7 cellular contexts compared by ENCODE assay signal in genomic region chr2:63991173-63991999, GRCh38. TPM values are rescaled to one million over a fixed set of nuclear protein-coding genes. Genes with fewer than 3 reads are reported as not detected.
DNase-seq lines count a peak whose midpoint lies in the region; ATAC-seq and TF ChIP-seq lines count a peak whose summit lies in the region.
"Not testable (repeated sequence)": the region's sequence is repeated elsewhere in the genome, so short reads cannot be mapped to it uniquely, and the experiment has no call there.

No MANE protein-coding gene starts in this region.

- not testable (repeated sequence) for H2BK5ac ChIP-seq in neuronal stem cell (ENCODE audit: low read length)

- not testable (repeated sequence) for H3K18ac ChIP-seq in neuronal stem cell (ENCODE audit: low read length)

- H4K91ac ChIP-seq in neuronal stem cell (ENCODE audit: low read depth, low read length, poor library complexity): not testable (repeated sequence)

- H3K14ac ChIP-seq in neuronal stem cell (ENCODE audit: low read length): not testable (repeated sequence)

- intact Hi-C loops in left lung (cut with DNase I): not testable (repeated sequence)

- not testable (repeated sequence) for H3K79me1 ChIP-seq in neuronal stem cell (ENCODE audit: low read depth, low read length)

- TF ChIP-seq CTCF in WTC11 (IDR thresholded peaks at IDR 0.05); left lung (IDR thresholded peaks at IDR 0.05); smooth muscle cell (IDR thresholded peaks at IDR 0.05; ENCODE audit: borderline replicate concordance, insufficient read depth, poor library complexity, severe bottlenecking): not testable (repeated sequence)

- not testable (repeated sequence) for H3K9ac ChIP-seq in neuronal stem cell (ENCODE audit: low read depth, low read length, poor library complexity); smooth muscle cell (ENCODE audit: low read depth)

- CTCF ChIA-PET in WTC11 (lab: Charles Lee): interaction anchor here (0.9 kb wide), 1 partner anchor 9 kb away, joined by 3 read pairs; no protein-coding TSS in a partner anchor

- not testable (repeated sequence) for DNase-seq in CD4-positive, CD25-positive, alpha-beta regulatory T cell; WTC11 (ENCODE audit: low spot score); neuronal stem cell (ENCODE audit: low spot score); smooth muscle cell (lab: John Stamatoyannopoulos, UW; ENCODE audit: unreplicated experiment)
- DNase-seq in DMS53 (lab: John Stamatoyannopoulos, UW) (peak; percentile 85), NCI-H510A (lab: John Stamatoyannopoulos, UW) (peak; percentile 17), left lung (peak in 1 of 2 donors; percentile 41)

- H3K27ac ChIP-seq in CD4-positive, CD25-positive, alpha-beta regulatory T cell (ENCODE audit: insufficient read depth, low read length, poor library complexity, severe bottlenecking); left lung: not testable (repeated sequence)
- H3K27ac ChIP-seq in neuronal stem cell (replicated peaks; ENCODE audit: low read length) (peak overlapping the region; percentile 29), smooth muscle cell (ENCODE audit: low read depth) (peak overlapping the region; percentile 15)

- H3K23ac ChIP-seq in neuronal stem cell (ENCODE audit: low read depth, low read length, poor library complexity): not testable (repeated sequence)

- not testable (repeated sequence) for H2AFZ ChIP-seq in neuronal stem cell (ENCODE audit: low read length); smooth muscle cell (ENCODE audit: low read depth)

- POLR2A ChIA-PET in WTC11 (lab: Charles Lee): not testable (repeated sequence)

- H3K79me2 ChIP-seq in smooth muscle cell (ENCODE audit: low read depth): peaks cover 45% of the 10 kb centered on the region

- H2BK15ac ChIP-seq in neuronal stem cell (ENCODE audit: low read length): not testable (repeated sequence)

- not testable (repeated sequence) for H2AK5ac ChIP-seq in neuronal stem cell (ENCODE audit: low read depth, low read length)

- peaks cover 39% of the 10 kb centered on the region for H3K36me3 Mint-ChIP-seq in CD4-positive, CD25-positive, alpha-beta regulatory T cell
- H3K36me3 Mint-ChIP-seq in WTC11: peaks cover 44% of the 10 kb centered on the region

- not testable (repeated sequence) for H3K4me1 ChIP-seq in CD4-positive, CD25-positive, alpha-beta regulatory T cell (ENCODE audit: control insufficient read depth, insufficient read depth, low read length, poor library complexity, severe bottlenecking); left lung; neuronal stem cell (ENCODE audit: control insufficient read depth in 2 of 2, insufficient read depth in 1 of 2, low read depth in 1 of 2, low read length in 2 of 2)
- H3K4me1 ChIP-seq in smooth muscle cell (ENCODE audit: low read depth): peaks cover 15% of the 10 kb centered on the region

- H3F3A ChIP-seq in smooth muscle cell (ENCODE audit: low read depth): not testable (repeated sequence)

- peak overlapping the region in 2 of 3 donors; percentile 28 to 69 for H3K27ac Mint-ChIP-seq in CD4-positive, CD25-positive, alpha-beta regulatory T cell
- H3K27ac Mint-ChIP-seq in WTC11: not testable (repeated sequence)

- H3K9me3 ChIP-seq in CD4-positive, CD25-positive, alpha-beta regulatory T cell (ENCODE audit: control insufficient read depth in 2 of 2, low read length in 2 of 2); left lung; smooth muscle cell (replicated peaks; ENCODE audit: low read depth): not testable (repeated sequence)
- H3K9me3 ChIP-seq in neuronal stem cell (replicated peaks in 1 of 2; ENCODE audit: control insufficient read depth in 2 of 2, insufficient read depth in 1 of 2, low read depth in 1 of 2, low read length in 2 of 2): peaks cover 3 to 21% of the 10 kb centered on the region in 2 donors

- H3K4me2 ChIP-seq in neuronal stem cell (ENCODE audit: insufficient read depth, low read length, poor library complexity, severe bottlenecking); smooth muscle cell: not testable (repeated sequence)

- H3K4me3 Mint-ChIP-seq in CD4-positive, CD25-positive, alpha-beta regulatory T cell; WTC11: not testable (repeated sequence)

- H3K27me3 Mint-ChIP-seq in CD4-positive, CD25-positive, alpha-beta regulatory T cell; WTC11 (ENCODE audit: low read depth): not testable (repeated sequence)

- not testable (repeated sequence) for H3K27me3 ChIP-seq in CD4-positive, CD25-positive, alpha-beta regulatory T cell (ENCODE audit: control insufficient read depth, insufficient read depth, low read length); left lung; neuronal stem cell (ENCODE audit: control insufficient read depth in 3 of 3, insufficient read depth in 3 of 3, low read depth in 1 of 3, low read length in 3 of 3); smooth muscle cell (ENCODE audit: low read depth)

- H3K4me1 Mint-ChIP-seq in CD4-positive, CD25-positive, alpha-beta regulatory T cell: peaks cover 24 to 39% (median 28%) of the 10 kb centered on the region in 4 donors
- peaks cover 23% of the 10 kb centered on the region for H3K4me1 Mint-ChIP-seq in WTC11

- WGBS in neuronal stem cell (ENCODE audit: extremely low coverage in 2 of 2, insufficient read length in 2 of 2, insufficient replicate concordance in 1 of 2), 2 donors: no CpG with 5 or more reads among the region's 12 CpGs
- WGBS in smooth muscle cell (ENCODE audit: low lambda C conversion rate): 93% methylated on average over 12 of the region's 12 CpGs

- H3K4ac ChIP-seq in neuronal stem cell (ENCODE audit: low read length): not testable (repeated sequence)

- not testable (repeated sequence) for H3K9me3 Mint-ChIP-seq in CD4-positive, CD25-positive, alpha-beta regulatory T cell
- H3K9me3 Mint-ChIP-seq in WTC11: peaks cover 53% of the 10 kb centered on the region

- not testable (repeated sequence) for H3K36me3 ChIP-seq in CD4-positive, CD25-positive, alpha-beta regulatory T cell (ENCODE audit: control insufficient read depth, insufficient read depth, low read length); left lung; neuronal stem cell (replicated peaks in 1 of 2; ENCODE audit: control insufficient read depth in 2 of 2, insufficient read depth in 2 of 2, low read length in 2 of 2); smooth muscle cell (ENCODE audit: low read depth)

- peaks cover 24% of the 10 kb centered on the region for H4K20me1 ChIP-seq in smooth muscle cell (ENCODE audit: low read depth)

- not testable (repeated sequence) for H4K8ac ChIP-seq in neuronal stem cell (ENCODE audit: low read depth, low read length)

- not testable (repeated sequence) for ATAC-seq in CD4-positive, CD25-positive, alpha-beta regulatory T cell (ENCODE audit: low read depth in 2 of 2); WTC11
- ATAC-seq in left lung: peak; percentile 60

- H2BK12ac ChIP-seq in neuronal stem cell (ENCODE audit: low read length): not testable (repeated sequence)

- not testable (repeated sequence) for H2BK120ac ChIP-seq in neuronal stem cell (ENCODE audit: low read depth, low read length)

- not testable (repeated sequence) for H3K4me3 ChIP-seq in CD4-positive, CD25-positive, alpha-beta regulatory T cell (ENCODE audit: low read depth, low read length); left lung; neuronal stem cell (ENCODE audit: low read length in 2 of 2); smooth muscle cell

TF ChIP-seq in WTC11, 78 proteins besides CTCF, POLR2A, EP300 and RAD21:
- TF ChIP-seq GABPB1 (CRISPR knock-in tag; IDR thresholded peaks at IDR 0.05): peak; percentile 76

RNA-seq across cellular contexts. Expression of gene VPS54, which starts 27.8 kb away (rescaled TPM):
- 20.7 TPM for total RNA-seq in CD4-positive, CD25-positive, alpha-beta regulatory T cell
- 10 to 100 TPM in 3 of 4 donors, 1 to 10 TPM in 1; 6.4 to 13.6 (median 11.3) TPM for polyA plus RNA-seq in CD4-positive, CD25-positive, alpha-beta regulatory T cell
- 12.4 to 14.6 TPM (median 13.5 TPM) in 3 replicates for total RNA-seq in WTC11 (2021)
- total RNA-seq in left lung: 10 to 100 TPM; 24.1 to 24.6 TPM
- polyA plus RNA-seq in neuronal stem cell (2013, experiment 1 of 2): 19.8 TPM
- polyA plus RNA-seq in neuronal stem cell (2013, experiment 2 of 2): 20.0 TPM
- 36.9 and 40.8 TPM in 2 replicates for total RNA-seq in smooth muscle cell
- 12.8 and 13.2 TPM in 2 replicates for polyA plus RNA-seq in smooth muscle cell
